ENCODE assay signal across 8 cellular contexts in the genomic region with DNA sequence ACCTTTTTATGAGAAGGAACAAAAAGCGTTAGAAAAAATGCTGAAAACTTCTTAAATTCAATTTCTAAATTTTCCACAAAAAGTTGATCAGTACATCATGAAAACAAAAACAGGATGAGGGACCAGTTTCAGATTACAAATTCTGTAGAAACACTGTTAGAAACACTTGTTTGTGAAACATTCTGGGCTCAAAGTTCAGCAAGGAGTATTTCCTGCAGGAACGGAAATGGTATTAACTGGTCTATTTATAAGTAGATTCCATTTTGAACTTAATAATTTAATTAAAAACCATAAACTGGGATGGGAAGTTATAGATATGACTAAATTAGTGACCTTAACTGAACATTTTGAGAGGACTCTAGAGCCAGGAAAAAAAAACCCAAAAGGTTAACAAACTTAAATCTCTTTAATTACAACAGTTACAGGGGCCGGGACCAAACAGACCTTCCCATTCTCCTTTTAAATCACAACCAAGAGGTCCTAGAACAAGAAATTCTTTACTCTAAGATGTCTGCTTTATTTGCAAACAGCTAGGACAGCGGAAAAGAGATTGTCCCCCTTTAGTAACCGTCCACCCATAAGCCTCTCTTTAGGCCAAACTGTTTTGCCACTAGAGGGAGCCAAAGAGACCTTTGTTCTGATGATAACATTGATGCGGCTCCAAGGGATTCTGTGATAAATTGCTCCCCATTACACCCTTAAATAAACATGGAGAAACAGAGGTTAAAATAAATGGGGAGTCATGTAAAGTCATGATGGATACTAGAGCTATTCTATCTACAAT.
DNase-seq lines count a peak whose midpoint lies in the region; ATAC-seq and TF ChIP-seq lines count a peak whose summit lies in the region.

No MANE protein-coding gene starts in this region.

- TF ChIP-seq CTCF in LNCAP (IDR thresholded peaks at IDR 0.05): peak; percentile 84
- peak; percentile 73 for TF ChIP-seq CTCF in astrocyte of the cerebellum (IDR thresholded peaks at IDR 0.05; ENCODE audit: low read depth, low read length, missing control alignments)
- TF ChIP-seq CTCF in lower lobe of right lung (IDR thresholded peaks at IDR 0.05): peak; percentile 60

- peaks cover 6% of the 10 kb centered on the region for H3K9me3 ChIP-seq in lower lobe of right lung

- H3K4me1 ChIP-seq in lower lobe of right lung: no peaks in the 10 kb centered on the region

- ATAC-seq in GM18870 (IDR thresholded peaks at IDR 0.05; ENCODE audit: unreplicated experiment): peak; percentile 73
- ATAC-seq in lower lobe of right lung: peak in 1 of 2 donors; percentile 55
- ATAC-seq in HG02571 (IDR thresholded peaks at IDR 0.05; ENCODE audit: unreplicated experiment): no peak
- ATAC-seq in GM18511 (IDR thresholded peaks at IDR 0.05; ENCODE audit: unreplicated experiment): no peak

- peak; percentile 29 for DNase-seq in NCI-H146 (lab: John Stamatoyannopoulos, UW)
- DNase-seq in NCI-H146 treated with DMSO at 0.1 percent for 48 hours (lab: John Stamatoyannopoulos, UW; ENCODE audit: unreplicated experiment): no peak
- DNase-seq in astrocyte of the cerebellum (ENCODE audit: low read depth): no peak
- DNase-seq in lower lobe of right lung: no peak

- no peaks in the 10 kb centered on the region for H3K36me3 ChIP-seq in lower lobe of right lung

- intact Hi-C loops in lower lobe of right lung (cut with DNase I): no loop called here

- H3K27me3 ChIP-seq in lower lobe of right lung (ENCODE audit: low read depth): no peaks in the 10 kb centered on the region

- no peak overlapping the region for H3K4me3 ChIP-seq in astrocyte of the cerebellum (ENCODE audit: low read depth, low read length)
- no peak overlapping the region for H3K4me3 ChIP-seq in lower lobe of right lung

- no peak overlapping the region for H3K27ac ChIP-seq in lower lobe of right lung

- in situ Hi-C loops in astrocyte of the cerebellum (cut with HindIII; ENCODE audit: low sequenced_read_pairs): no loop called here
